8 cellular contexts compared by ENCODE assay signal in genomic region chr19:42401365-42402303, GRCh38. TPM values are rescaled to one million over a fixed set of nuclear protein-coding genes. Genes with fewer than 3 reads are reported as not detected.
DNase-seq lines count a peak whose midpoint lies in the region; ATAC-seq and TF ChIP-seq lines count a peak whose summit lies in the region.

No MANE protein-coding gene starts in this region.

- CTCF ChIA-PET in BJ (lab: Yijun Ruan, JAX) (interaction anchor here (0.7 to 2.8 kb wide), 19 partner anchors 8 to 542 kb away, joined by 3 to 14 read pairs (median 5); partner anchors contain the start of genes POU2F2, RPS19 and ZNF574), HEK293T (lab: Yijun Ruan, JAX) (interaction anchor here (0.6 kb wide), 1 partner anchor 17 kb away, joined by 3 read pairs; no protein-coding TSS in a partner anchor)

- DNase-seq in BJ (ENCODE audit: low read depth) (no peak), HEK293T (ENCODE audit: extremely low spot score) (peak; percentile 70), NT2/D1 (ENCODE audit: low read depth, low spot score) (peak; percentile 80), erythroblast (lab: John Stamatoyannopoulos, UW) (peak; percentile 78 to 89)
- DNase-seq in activated T-cell treated with anti-CD3 and anti-CD28 coated beads, Interleukin-2, amount 50 U/mL, for 1 hour, result peak; percentile 82
- DNase-seq in stimulated activated CD8-positive, alpha-beta memory T cell treated with anti-CD3 and anti-CD28 coated beads, Interleukin-4, amount 100 ng/mL, for 24 hours (ENCODE audit: low read depth), result peak; percentile 66

- peak overlapping the region in 1 of 2 donors; percentile 32 for H3K27ac ChIP-seq in mucosa of rectum (ENCODE audit: low read depth in 2 of 2, low read length in 2 of 2)

- H3K9ac ChIP-seq in NT2/D1 (ENCODE audit: insufficient read length, low read depth) (peak overlapping the region; percentile 87), mucosa of rectum (ENCODE audit: low read depth in 1 of 2, low read length in 2 of 2) (peak overlapping the region; percentile 32 to 48)

- no peaks in the 10 kb centered on the region for H3K27me3 ChIP-seq in BJ (ENCODE audit: control insufficient read depth, insufficient read depth, low read length)
- H3K27me3 ChIP-seq in NT2/D1 (ENCODE audit: insufficient read depth, insufficient read length), result peaks cover 38% of the 10 kb centered on the region
- H3K27me3 ChIP-seq in mucosa of rectum (ENCODE audit: control insufficient read depth in 2 of 2, insufficient read depth in 2 of 2, low read length in 2 of 2), result no peaks in the 10 kb centered on the region

- TF ChIP-seq POLR2A in erythroblast (IDR thresholded peaks at IDR 0.05; ENCODE audit: low read length), result no peak

- no peaks in the 10 kb centered on the region for H3K36me3 ChIP-seq in BJ (ENCODE audit: control insufficient read depth, insufficient read depth, low read length)
- H3K36me3 ChIP-seq in NT2/D1 (ENCODE audit: insufficient read depth, insufficient read length, low read length), result peaks cover 9% of the 10 kb centered on the region
- H3K36me3 ChIP-seq in mucosa of rectum (ENCODE audit: control insufficient read depth in 2 of 2, insufficient read depth in 2 of 2, low read length in 2 of 2), result no peaks in the 10 kb centered on the region

- TF ChIP-seq CTCF in BJ (IDR thresholded peaks at IDR 0.05; ENCODE audit: insufficient read depth, low read depth, low read length), result peak; percentile 89

- no peak for ATAC-seq in GM18873 (IDR thresholded peaks at IDR 0.05; ENCODE audit: low FRiP score, unreplicated experiment)

- POLR2A ChIA-PET in BJ (lab: Charles Lee), result no interaction called here
- POLR2A ChIA-PET in HEK293T (lab: Yijun Ruan, JAX), result no interaction called here

- H3K4me3 ChIP-seq in BJ (ENCODE audit: low read depth, low read length), result peak overlapping the region; percentile 45
- H3K4me3 ChIP-seq in NT2/D1 (ENCODE audit: insufficient read length, low read depth), result peak overlapping the region; percentile 58
- H3K4me3 ChIP-seq in mucosa of rectum (ENCODE audit: low read length in 2 of 2), result peak overlapping the region; percentile 59 to 67

- H3K4me1 ChIP-seq in NT2/D1 (ENCODE audit: insufficient read depth, insufficient read length) (peaks cover 10% of the 10 kb centered on the region), mucosa of rectum (ENCODE audit: control insufficient read depth in 2 of 2, insufficient read depth in 2 of 2, low read length in 2 of 2) (peaks cover 9% of the 10 kb centered on the region in 2 donors)

- no peaks in the 10 kb centered on the region for H3K9me3 ChIP-seq in NT2/D1 (ENCODE audit: insufficient read depth, low read length)
- H3K9me3 ChIP-seq in mucosa of rectum (ENCODE audit: control insufficient read depth in 2 of 2, low read length in 2 of 2), result no peaks in the 10 kb centered on the region

TF ChIP-seq in HEK293T, 16 proteins besides CTCF, POLR2A, EP300 and RAD21:
- TF ChIP-seq TARDBP (IDR thresholded peaks at IDR 0.05), result no peak
- no peak for TF ChIP-seq FOXA1 (IDR thresholded peaks at IDR 0.05)
- no peak for TF ChIP-seq L3MBTL2 (conservative IDR thresholded peaks at IDR 0.05)
- no peak for TF ChIP-seq CTBP1 (IDR thresholded peaks at IDR 0.05; ENCODE audit: borderline replicate concordance)
- TF ChIP-seq BHLHE40 (IDR thresholded peaks at IDR 0.05; ENCODE audit: borderline replicate concordance), result no peak
- TF ChIP-seq LEF1 (IDR thresholded peaks at IDR 0.05; ENCODE audit: borderline replicate concordance), result no peak
- TF ChIP-seq HDGF (IDR thresholded peaks at IDR 0.05; ENCODE audit: borderline replicate concordance), result no peak
- TF ChIP-seq, protein P1, sequence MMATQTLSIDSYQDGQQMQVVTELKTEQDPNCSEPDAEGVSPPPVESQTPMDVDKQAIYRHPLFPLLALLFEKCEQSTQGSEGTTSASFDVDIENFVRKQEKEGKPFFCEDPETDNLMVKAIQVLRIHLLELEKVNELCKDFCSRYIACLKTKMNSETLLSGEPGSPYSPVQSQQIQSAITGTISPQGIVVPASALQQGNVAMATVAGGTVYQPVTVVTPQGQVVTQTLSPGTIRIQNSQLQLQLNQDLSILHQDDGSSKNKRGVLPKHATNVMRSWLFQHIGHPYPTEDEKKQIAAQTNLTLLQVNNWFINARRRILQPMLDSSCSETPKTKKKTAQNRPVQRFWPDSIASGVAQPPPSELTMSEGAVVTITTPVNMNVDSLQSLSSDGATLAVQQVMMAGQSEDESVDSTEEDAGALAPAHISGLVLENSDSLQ (IDR thresholded peaks at IDR 0.05), result no peak
- no peak for TF ChIP-seq FOXM1 (IDR thresholded peaks at IDR 0.05; ENCODE audit: borderline replicate concordance)
- no peak for TF ChIP-seq SP1 (IDR thresholded peaks at IDR 0.05)
- no peak for TF ChIP-seq ARNT (IDR thresholded peaks at IDR 0.05)
- no peak for TF ChIP-seq NFRKB (IDR thresholded peaks at IDR 0.05)
- no peak for TF ChIP-seq ELF4 (IDR thresholded peaks at IDR 0.05)
- TF ChIP-seq FOXK2 (IDR thresholded peaks at IDR 0.05), result no peak

RNA-seq across cellular contexts. Expression of gene CNFN, which starts 11.5 kb away (rescaled TPM):
- 0.38 and 0.78 TPM in 2 replicates for polyA plus RNA-seq in BJ (2011; rRNA removed)
- polyA minus RNA-seq in BJ (2011; rRNA and poly(A)+ RNA removed), result 0.66 TPM in 1 of 2 replicates, not detected in the other

RNA-seq across cellular contexts. Expression of gene LIPE, which starts 25.6 kb away (rescaled TPM):
- 1.9 and 3.3 TPM in 2 replicates for polyA plus RNA-seq in BJ (2011; rRNA removed)
- 4.1 and 4.2 TPM in 2 replicates for polyA minus RNA-seq in BJ (2011; rRNA and poly(A)+ RNA removed)

RNA-seq across cellular contexts. Expression of gene CXCL17, which starts 41.1 kb away (rescaled TPM):
- not detected in 2 replicates for polyA plus RNA-seq in BJ (2011; rRNA removed)
- polyA minus RNA-seq in BJ (2011; rRNA and poly(A)+ RNA removed), result not detected in 2 replicates
